25 cellular contexts compared by ENCODE assay signal in the genomic region with DNA sequence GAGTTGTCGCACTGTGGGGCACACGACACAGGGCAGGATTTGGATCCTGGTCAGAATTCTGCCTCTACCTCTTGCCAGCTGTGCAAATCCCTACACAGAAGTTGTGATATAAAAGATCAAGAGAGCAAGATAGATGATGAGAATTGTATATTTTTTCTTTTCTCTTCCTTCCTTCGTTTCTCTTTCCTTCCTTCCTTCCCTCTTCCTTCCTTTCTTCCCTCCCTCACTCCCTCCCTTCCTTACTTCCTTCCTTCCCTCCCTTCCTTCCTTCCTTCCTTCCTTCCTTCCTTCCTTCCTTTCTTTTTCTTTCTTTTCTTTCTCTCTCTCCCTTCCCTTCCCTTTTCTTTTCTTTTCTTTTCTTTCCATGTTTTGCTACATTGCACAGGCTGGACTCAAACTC. TPM values are rescaled to one million over a fixed set of nuclear protein-coding genes. Genes with fewer than 3 reads are reported as not detected.
"Had no signal": no experiment of that assay in that cellular context is flagged by ENCODE, and none has a peak within 500 bp of the region (broad histone marks: within the 10 kb centered on the region; RNA-seq: fewer than 3 reads in every experiment).

No MANE protein-coding gene starts in this region.

- H3K36me3 ChIP-seq: SJSA1 had no signal

- H3K4me1 ChIP-seq: SJSA1 had no signal

- DNase-seq: IMR-90, Kasumi-1, MM.1S, NCI-H1092 treated with DMSO at 0.1 percent for 48 hours, NCI-H1436, NCI-H187, NCI-H2029, NCI-H2081 treated with DMSO at 0.1 percent for 48 hours, NCI-H2171, NCI-H226, NCI-H446, NCI-H510A, NCI-H524 treated with DMSO at 0.1 percent for 48 hours, NCI-H69, NCI-H774, Right ventricle myocardium superior, RPMI8226, SIG-M5, SK-N-SH, SW 1271 had no signal

- H3K27ac ChIP-seq: KMS-11, SJSA1 had no signal

- H3K4me3 ChIP-seq: SJSA1 had no signal

- H3K9me3 ChIP-seq: SJSA1, SK-N-SH had no signal

- H3K27me3 ChIP-seq: SJSA1 had no signal

- H3K4me2 ChIP-seq: KMS-11, SK-N-SH had no signal

- H3K9ac ChIP-seq: KMS-11, SK-N-SH had no signal

- FAIRE-seq: RCC 7860 had no signal

RNA-seq across cellular contexts. Expression of a gene that starts 12.0 kb away (rescaled TPM):
- total RNA-seq: HT-29, IMR-90, M059J, Right ventricle myocardium superior, SJSA1 had no signal
- polyA plus RNA-seq: IMR-90, SK-N-SH had no signal

RNA-seq across cellular contexts. Expression of a gene that starts 39.3 kb away (rescaled TPM):
- total RNA-seq: HT-29, IMR-90, M059J, Right ventricle myocardium superior, SJSA1 had no signal
- polyA plus RNA-seq: IMR-90 had no signal
